15 cellular contexts compared by ENCODE assay signal in the genomic region with DNA sequence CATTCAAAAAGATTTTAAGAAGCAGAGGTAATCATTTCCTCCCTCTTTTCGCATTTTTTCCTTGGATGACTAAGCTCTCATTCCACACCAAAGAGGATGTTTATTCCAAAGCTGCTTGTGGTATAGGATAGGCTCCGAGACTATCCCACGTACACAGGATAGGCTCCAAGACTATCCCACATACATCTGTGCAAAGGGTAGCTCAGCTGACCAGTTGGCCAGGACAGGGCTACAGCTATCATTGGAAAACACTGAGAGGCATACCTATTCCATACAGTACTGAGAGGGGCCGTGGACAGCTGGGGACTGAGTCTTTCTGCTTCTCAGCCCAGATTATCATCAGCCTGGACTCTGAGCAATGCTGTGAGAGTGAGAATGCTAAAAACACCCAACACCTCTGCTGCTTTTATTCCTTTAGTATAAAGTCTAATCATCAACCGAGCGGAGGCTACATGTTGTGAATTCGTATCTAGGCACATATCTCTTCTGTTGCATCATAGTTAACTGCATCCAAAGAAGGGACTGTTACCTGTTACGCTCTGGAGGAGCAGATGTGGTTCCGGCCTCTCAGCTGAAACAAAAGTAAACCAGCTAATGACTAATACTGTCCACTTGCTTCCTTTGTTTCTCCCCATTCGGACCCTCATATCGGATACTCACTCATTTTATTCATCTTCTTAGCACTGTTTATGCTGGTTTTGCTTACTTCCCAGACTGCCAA.
A peak's percentile ranks its signal among the peaks of the same experiment; 100 is the strongest.
DNase-seq lines count a peak whose midpoint lies in the region; ATAC-seq, FAIRE-seq and TF ChIP-seq lines count a peak whose summit lies in the region.
"Had no signal": no experiment of that assay in that cellular context is flagged by ENCODE, and none has a peak within 500 bp of the region (broad histone marks: within the 10 kb centered on the region; RNA-seq: fewer than 3 reads in every experiment).

No MANE protein-coding gene starts in this region.

- peak overlapping the region; percentile 90 for H4K91ac ChIP-seq in mesenchymal stem cell (ENCODE audit: low read length)

- CTCF ChIA-PET in BJ (lab: Yijun Ruan, JAX) (interaction anchor here (0.9 to 2.9 kb wide), 4 partner anchors 83 to 292 kb away, joined by 3 to 10 read pairs (median 4); no protein-coding TSS in a partner anchor), PC-3 (lab: Charles Lee) (interaction anchor here (0.6 to 1.0 kb wide), 4 partner anchors 18 to 84 kb away, joined by 3 to 5 read pairs (median 4); no protein-coding TSS in a partner anchor)

- TF ChIP-seq CTCF in BJ (IDR thresholded peaks at IDR 0.05; ENCODE audit: insufficient read depth, low read depth, low read length) (no peak), PC-3 (conservative IDR thresholded peaks at IDR 0.05; ENCODE audit: low read depth, low read length) (no peak), choroid plexus epithelial cell (conservative IDR thresholded peaks at IDR 0.05; ENCODE audit: low read depth, low read length) (no peak)

- peaks cover 24% of the 10 kb centered on the region for H3K4me1 Mint-ChIP-seq in activated T-cell treated with anti-CD3 and anti-CD28 coated beads, Interleukin-2, amount 50 U/mL, for 4 hours (ENCODE audit: low read depth)

- no peaks in the 10 kb centered on the region for H3K9me2 ChIP-seq in PC-3 (replicated peaks; ENCODE audit: low read length)

- DNase-seq in BJ (ENCODE audit: low read depth) = peak; percentile 93
- DNase-seq in PC-3 = peak; percentile 98
- DNase-seq in choroid plexus epithelial cell (ENCODE audit: low read depth) = peak; percentile 89
- DNase-seq in mesenchymal stem cell = peak; percentile 96
- DNase-seq in NCI-H1694 (lab: John Stamatoyannopoulos, UW) = no peak
- DNase-seq in activated T-cell treated with anti-CD3 and anti-CD28 coated beads, Interleukin-2, amount 50 U/mL, for 4 hours = no peak
- no peak for DNase-seq in left colon
- no peak for DNase-seq in GM12891 (ENCODE audit: insufficient read length, low spot score)
- DNase-seq: CD8-positive, alpha-beta memory T cell; erythroblast; NCI-H345; nucleus accumbens had no signal

- no peaks in the 10 kb centered on the region for H3K79me2 ChIP-seq in PC-3 (ENCODE audit: low read length)

- peak overlapping the region in 1 of 2 experiments; percentile 99 for H3K4ac ChIP-seq in mesenchymal stem cell (ENCODE audit: low read depth in 1 of 2, low read length in 2 of 2)

- H3K9me3 Mint-ChIP-seq in activated T-cell treated with anti-CD3 and anti-CD28 coated beads, Interleukin-2, amount 50 U/mL, for 4 hours = peaks cover 13% of the 10 kb centered on the region

- H4K8ac ChIP-seq in mesenchymal stem cell (ENCODE audit: low read length) = peak overlapping the region; percentile 94

- H3K4me3 Mint-ChIP-seq in activated T-cell treated with anti-CD3 and anti-CD28 coated beads, Interleukin-2, amount 50 U/mL, for 4 hours = no peak overlapping the region
- H3K4me3 Mint-ChIP-seq: CD8-positive, alpha-beta memory T cell had no signal

- peak overlapping the region; percentile 87 to 88 for H3K18ac ChIP-seq in mesenchymal stem cell (ENCODE audit: low read depth in 1 of 2, low read length in 2 of 2)

- H2AFZ ChIP-seq in PC-3 (ENCODE audit: low read length) (peak overlapping the region; percentile 21), mesenchymal stem cell (ENCODE audit: low read depth, low read length) (no peak overlapping the region)

- H3K27ac ChIP-seq in PC-3 (ENCODE audit: low read length) (peak overlapping the region; percentile 60), mesenchymal stem cell (ENCODE audit: low read length, poor library complexity, severe bottlenecking) (peak overlapping the region; percentile 100)
- H3K27ac ChIP-seq: ascending aorta had no signal

- H3K79me1 ChIP-seq in mesenchymal stem cell (replicated peaks; ENCODE audit: low read length, poor library complexity, severe bottlenecking) = no peaks in the 10 kb centered on the region

- peak overlapping the region in 1 of 2 experiments; percentile 65 for H2BK12ac ChIP-seq in mesenchymal stem cell (ENCODE audit: low read length in 2 of 2)

- 5% methylated on average over 10 of the region's 11 CpGs for WGBS in mesenchymal stem cell

- H3K4me3 ChIP-seq in BJ (ENCODE audit: low read depth, low read length) (no peak overlapping the region), PC-3 (ENCODE audit: low read length) (no peak overlapping the region), choroid plexus epithelial cell (ENCODE audit: low read depth, low read length) (no peak overlapping the region), mesenchymal stem cell (ENCODE audit: insufficient read depth in 1 of 2, low read depth in 1 of 2, low read length in 2 of 2) (no peak overlapping the region)
- H3K4me3 ChIP-seq: ascending aorta had no signal

- intact Hi-C loops in PC-3 (cut with micrococcal nuclease) (loop anchor here (2.0 kb wide), 2 partner anchors 25 to 83 kb away; no protein-coding TSS in a partner anchor), left colon (cut with DNase I, micrococcal nuclease) (no loop called here)

- H2BK5ac ChIP-seq in mesenchymal stem cell (ENCODE audit: low read depth, low read length, poor library complexity, severe bottlenecking) = peak overlapping the region; percentile 91

- H3F3A ChIP-seq in PC-3 (ENCODE audit: low read length, unreplicated experiment) = peaks cover 17% of the 10 kb centered on the region

- H3K27me3 ChIP-seq in BJ (ENCODE audit: control insufficient read depth, insufficient read depth, low read length) = no peaks in the 10 kb centered on the region
- H3K27me3 ChIP-seq in PC-3 (ENCODE audit: low read length) = no peaks in the 10 kb centered on the region
- H3K27me3 ChIP-seq in mesenchymal stem cell (ENCODE audit: control insufficient read depth in 1 of 2, insufficient read depth in 1 of 2, low read length in 2 of 2) = no peaks in the 10 kb centered on the region
- H3K27me3 ChIP-seq: ascending aorta had no signal

- BruUV-seq in PC-3 (replicated peaks; lab: Mats Ljungman, UMichigan) = TSS peak; percentile 88

- H2BK15ac ChIP-seq in mesenchymal stem cell (ENCODE audit: low read depth, poor library complexity, severe bottlenecking) = no peak overlapping the region

- POLR2A ChIA-PET in BJ (lab: Charles Lee) = interaction anchor here (0.5 to 1.5 kb wide), 13 partner anchors 8 to 164 kb away, joined by 3 to 19 read pairs (median 4); no protein-coding TSS in a partner anchor
- POLR2A ChIA-PET in PC-3 (lab: Charles Lee; ENCODE audit: unreplicated experiment) = interaction anchor here (0.5 to 0.8 kb wide), 3 partner anchors 8 to 57 kb away, joined by 3 to 6 read pairs (median 5); no protein-coding TSS in a partner anchor

- peak overlapping the region; percentile 68 for H2BK120ac ChIP-seq in mesenchymal stem cell (ENCODE audit: low read depth, low read length)

- FAIRE-seq in GM12891 (lab: Jason Lieb, UNC) = no peak
- FAIRE-seq: GM19239 had no signal

- peaks cover 47% of the 10 kb centered on the region for H3K4me1 ChIP-seq in PC-3 (ENCODE audit: insufficient read depth, low read length)
- peaks cover 4% of the 10 kb centered on the region for H3K4me1 ChIP-seq in mesenchymal stem cell (ENCODE audit: control insufficient read depth, insufficient read depth, low read depth, low read length)

- H3K36me3 ChIP-seq in BJ (ENCODE audit: control insufficient read depth, insufficient read depth, low read length) (no peaks in the 10 kb centered on the region), PC-3 (ENCODE audit: low read depth, low read length) (peaks cover 18% of the 10 kb centered on the region), mesenchymal stem cell (ENCODE audit: control insufficient read depth in 1 of 2, insufficient read depth in 2 of 2, low read depth in 1 of 2, low read length in 2 of 2) (no peaks in the 10 kb centered on the region)
- H3K36me3 ChIP-seq: ascending aorta had no signal

- 0 out of 2 replicates have a peak overlapping the region, but pooled peaks have one; percentile 2 for H3K9ac ChIP-seq in PC-3 (ENCODE audit: low read length)
- no peak overlapping the region for H3K9ac ChIP-seq in mesenchymal stem cell (ENCODE audit: low read length)

- H3K27me3 Mint-ChIP-seq in activated T-cell treated with anti-CD3 and anti-CD28 coated beads, Interleukin-2, amount 50 U/mL, for 4 hours (ENCODE audit: low read depth) = no peaks in the 10 kb centered on the region

- H3K4me2 ChIP-seq in PC-3 (ENCODE audit: low read length) (peak overlapping the region; percentile 42), mesenchymal stem cell (ENCODE audit: low read length, poor library complexity, severe bottlenecking) (peak overlapping the region; percentile 44)

- H3K36me3 Mint-ChIP-seq in activated T-cell treated with anti-CD3 and anti-CD28 coated beads, Interleukin-2, amount 50 U/mL, for 4 hours (ENCODE audit: insufficient read depth) = peaks cover 2% of the 10 kb centered on the region

- peak; percentile 92 for ATAC-seq in PC-3
- ATAC-seq in activated T-cell treated with anti-CD3 and anti-CD28 coated beads, Interleukin-2, amount 50 U/mL, for 4 hours = no peak
- ATAC-seq in left colon = no peak
- ATAC-seq: left lobe of liver had no signal

- H4K20me1 ChIP-seq in PC-3 (ENCODE audit: low read length) = no peaks in the 10 kb centered on the region

- TF ChIP-seq POLR2A in GM12891 (IDR thresholded peaks at IDR 0.05; ENCODE audit: low read depth, low read length) = no peak

- H3K14ac ChIP-seq in mesenchymal stem cell (ENCODE audit: low read length in 2 of 2) = peak overlapping the region in 1 of 2 experiments; percentile 35

- H3K9me3 ChIP-seq in PC-3 (ENCODE audit: low read length) = peaks cover 18% of the 10 kb centered on the region
- H3K9me3 ChIP-seq in mesenchymal stem cell (ENCODE audit: control insufficient read depth, low read length) = peaks cover 9% of the 10 kb centered on the region

- H3K23ac ChIP-seq in mesenchymal stem cell (ENCODE audit: low read length in 2 of 2) = no peak overlapping the region

- H2AK5ac ChIP-seq in mesenchymal stem cell (ENCODE audit: low read length, severe bottlenecking) = peak overlapping the region; percentile 89

TF ChIP-seq in GM12891, 5 proteins besides CTCF, POLR2A, EP300 and RAD21:
- no peak for TF ChIP-seq SPI1 (IDR thresholded peaks at IDR 0.05; ENCODE audit: low read depth, low read length)
- no peak for TF ChIP-seq POU2F2 (IDR thresholded peaks at IDR 0.05; ENCODE audit: low read depth, low read length)
- no peak for TF ChIP-seq TAF1 (IDR thresholded peaks at IDR 0.05; ENCODE audit: low read depth, low read length)
- TF ChIP-seq PAX5 (IDR thresholded peaks at IDR 0.05; ENCODE audit: insufficient read depth, low read length, severe bottlenecking) = no peak
- no peak for TF ChIP-seq POLR2AphosphoS5 (IDR thresholded peaks at IDR 0.05; ENCODE audit: low read depth, low read length)

Comparison
In these comparisons a context has a peak if more than half of its experiments do, and no peak if none do; other contexts are left out.
1. DNase-seq: peak in BJ (single experiment), PC-3 (single experiment), choroid plexus epithelial cell (single experiment) and mesenchymal stem cell (single experiment); none in NCI-H1694 (single experiment), activated T-cell treated with anti-CD3 and anti-CD28 coated beads, Interleukin-2, amount 50 U/mL, for 4 hours (single experiment), left colon (0 of 2) and GM12891 (single experiment).